ENCODE assay signal across 16 cellular contexts in genomic region chr5:172864747-172865146, GRCh38. TPM values are rescaled to one million over a fixed set of nuclear protein-coding genes. Genes with fewer than 3 reads are reported as not detected.
DNase-seq lines count a peak whose midpoint lies in the region; ATAC-seq and TF ChIP-seq lines count a peak whose summit lies in the region.
"Had no signal": no experiment of that assay in that cellular context is flagged by ENCODE, and none has a peak within 500 bp of the region (broad histone marks: within the 10 kb centered on the region; RNA-seq: fewer than 3 reads in every experiment).

No MANE protein-coding gene starts in this region.

- H3K27me3 ChIP-seq in gastrocnemius medialis = no peaks in the 10 kb centered on the region

- ATAC-seq in Right ventricle myocardium superior (ENCODE audit: poor library complexity) (no peak), Right ventricle myocardium inferior (no peak), gastrocnemius medialis (peak in 1 of 2 donors; percentile 9)
- ATAC-seq: GM23338 had no signal

- no peaks in the 10 kb centered on the region for H3K9me3 ChIP-seq in gastrocnemius medialis

- TF ChIP-seq CTCF in fibroblast of mammary gland (conservative IDR thresholded peaks at IDR 0.05; ENCODE audit: control insufficient read depth, insufficient read depth, low read depth, low read length) (no peak), gastrocnemius medialis (IDR thresholded peaks at IDR 0.05 in 4 of 5, conservative IDR thresholded peaks at IDR 0.05 in 1 of 5) (no peak), lower leg skin (IDR thresholded peaks at IDR 0.05) (no peak)

- 81 to 84% methylated on average over 7 of the region's 7 CpGs for WGBS in lower leg skin, 2 donors

- in situ Hi-C loops in gastrocnemius medialis (cut with MboI; ENCODE audit: low sequenced_read_pairs in 4 of 4) = loop anchor here in 2 of 4 donors (5.0 to 10.0 kb wide), 2 partner anchors 70 to 97 kb away; no protein-coding TSS in a partner anchor

- intact Hi-C loops in Right ventricle myocardium superior (cut with DNase I) = no loop called here
- intact Hi-C loops in Right ventricle myocardium inferior (cut with DNase I) = no loop called here
- intact Hi-C loops in gastrocnemius medialis (cut with DNase I; ENCODE audit: low total_unique reads) = loop anchor here (10.0 kb wide), 3 partner anchors 190 to 900 kb away; partner anchors contain the start of gene CREBRF
- intact Hi-C loops in lower leg skin (cut with DNase I; ENCODE audit: low total_unique reads) = no loop called here

- peak; percentile 1 for DNase-seq in Right ventricle myocardium superior
- DNase-seq in Right ventricle myocardium inferior (ENCODE audit: missing footprints) = no peak
- peak; percentile 72 for DNase-seq in fibroblast of mammary gland (ENCODE audit: low read depth)
- peak in 1 of 2 donors; percentile 65 for DNase-seq in gastrocnemius medialis
- DNase-seq in putamen (ENCODE audit: low spot score) = no peak
- no peak for DNase-seq in lower leg skin (ENCODE audit: low spot score in 2 of 2)
- DNase-seq in NCI-H1417 (lab: John Stamatoyannopoulos, UW) = no peak
- DNase-seq in NCI-H1105 (lab: John Stamatoyannopoulos, UW) = no peak
- DNase-seq: 8988T; Calu3; CD4-positive, CD25-positive, alpha-beta regulatory T cell; NCI-H1694; NCI-H345; NCI-H526 treated with DMSO at 0.1 percent for 48 hours; NK-92 treated with Interleukin-12 subunit alpha and Interleukin-12 subunit beta, amount 100 ng/mL, for 24 hours had no signal

- peaks cover 89 to 92% of the 10 kb centered on the region in 2 donors for H3K4me1 ChIP-seq in gastrocnemius medialis

- H3K36me3 ChIP-seq in gastrocnemius medialis = no peaks in the 10 kb centered on the region

- peak overlapping the region; percentile 85 to 98 (median 94) for H3K27ac ChIP-seq in gastrocnemius medialis

- H3K4me3 ChIP-seq in fibroblast of mammary gland (ENCODE audit: control insufficient read depth, low read depth, low read length) (no peak overlapping the region), gastrocnemius medialis (no peak overlapping the region), lower leg skin (ENCODE audit: low read depth, poor library complexity, severe bottlenecking) (no peak overlapping the region)
- H3K4me3 ChIP-seq: GM23338 had no signal

- no peak for TF ChIP-seq POLR2A in gastrocnemius medialis (IDR thresholded peaks at IDR 0.05)
- TF ChIP-seq POLR2A in lower leg skin (IDR thresholded peaks at IDR 0.05) = no peak

RNA-seq across cellular contexts. Expression of gene ERGIC1, which starts 30.7 kb away (rescaled TPM):
- total RNA-seq in Right ventricle myocardium superior (75.5 TPM), Right ventricle myocardium inferior (74.8 TPM), gastrocnemius medialis (100 to 1,000 TPM in 1 of 4 donors, 10 to 100 TPM in 3; 54.4 to 108 (median 88.0) TPM), lower leg skin (100 to 1,000 TPM in 1 of 4 donors, 10 to 100 TPM in 3; 62.9 to 114 (median 82.6) TPM)

Comparison
In these comparisons a context has a peak if more than half of its experiments do, and no peak if none do; other contexts are left out.
1. DNase-seq: peak in Right ventricle myocardium superior (single experiment) and fibroblast of mammary gland (single experiment); none in Right ventricle myocardium inferior (single experiment), putamen (single experiment), lower leg skin (0 of 2), NCI-H1417 (0 of 3) and NCI-H1105 (single experiment).